1 cellular context compared by ENCODE assay signal in the genomic region with DNA sequence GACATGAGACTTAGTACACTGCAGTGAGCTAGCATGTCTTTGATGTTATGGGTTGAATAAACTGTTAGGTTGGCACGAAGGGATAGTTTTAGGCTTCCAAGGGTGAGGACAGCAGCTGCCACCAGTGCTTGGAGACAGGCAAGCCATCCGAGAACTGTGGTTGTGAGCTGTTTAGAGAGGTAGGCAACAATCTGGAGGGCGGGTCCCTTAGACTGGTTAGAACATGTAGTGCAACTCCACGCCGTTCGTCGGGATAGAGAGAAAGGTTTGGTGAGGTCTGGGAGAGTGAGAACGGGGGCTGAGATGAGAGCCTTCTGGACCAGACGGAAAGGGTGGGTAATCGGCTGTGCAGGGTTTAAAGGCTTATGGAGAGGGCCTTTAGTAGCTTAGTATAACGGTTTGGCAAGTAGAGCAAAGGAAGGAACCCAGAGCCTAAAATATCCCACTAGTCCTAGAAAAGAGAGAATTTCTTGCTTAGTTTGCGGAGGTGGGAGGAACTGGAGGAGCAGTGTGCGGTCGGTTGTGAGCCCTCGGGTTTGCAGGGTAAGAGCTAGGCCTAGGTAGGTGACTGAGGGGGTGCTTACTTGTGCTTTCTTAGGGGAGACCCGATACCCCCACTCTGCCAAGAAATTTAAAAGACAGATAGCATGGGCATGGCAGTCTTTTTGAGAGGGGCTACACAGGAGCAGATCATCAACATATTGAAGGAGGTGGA.
TF ChIP-seq lines count a peak whose summit lies in the region.

No MANE protein-coding gene starts in this region.

TF ChIP-seq in K562, 482 proteins besides CTCF, POLR2A, EP300 and RAD21 (continued from another document):
- TF ChIP-seq, protein P1, sequence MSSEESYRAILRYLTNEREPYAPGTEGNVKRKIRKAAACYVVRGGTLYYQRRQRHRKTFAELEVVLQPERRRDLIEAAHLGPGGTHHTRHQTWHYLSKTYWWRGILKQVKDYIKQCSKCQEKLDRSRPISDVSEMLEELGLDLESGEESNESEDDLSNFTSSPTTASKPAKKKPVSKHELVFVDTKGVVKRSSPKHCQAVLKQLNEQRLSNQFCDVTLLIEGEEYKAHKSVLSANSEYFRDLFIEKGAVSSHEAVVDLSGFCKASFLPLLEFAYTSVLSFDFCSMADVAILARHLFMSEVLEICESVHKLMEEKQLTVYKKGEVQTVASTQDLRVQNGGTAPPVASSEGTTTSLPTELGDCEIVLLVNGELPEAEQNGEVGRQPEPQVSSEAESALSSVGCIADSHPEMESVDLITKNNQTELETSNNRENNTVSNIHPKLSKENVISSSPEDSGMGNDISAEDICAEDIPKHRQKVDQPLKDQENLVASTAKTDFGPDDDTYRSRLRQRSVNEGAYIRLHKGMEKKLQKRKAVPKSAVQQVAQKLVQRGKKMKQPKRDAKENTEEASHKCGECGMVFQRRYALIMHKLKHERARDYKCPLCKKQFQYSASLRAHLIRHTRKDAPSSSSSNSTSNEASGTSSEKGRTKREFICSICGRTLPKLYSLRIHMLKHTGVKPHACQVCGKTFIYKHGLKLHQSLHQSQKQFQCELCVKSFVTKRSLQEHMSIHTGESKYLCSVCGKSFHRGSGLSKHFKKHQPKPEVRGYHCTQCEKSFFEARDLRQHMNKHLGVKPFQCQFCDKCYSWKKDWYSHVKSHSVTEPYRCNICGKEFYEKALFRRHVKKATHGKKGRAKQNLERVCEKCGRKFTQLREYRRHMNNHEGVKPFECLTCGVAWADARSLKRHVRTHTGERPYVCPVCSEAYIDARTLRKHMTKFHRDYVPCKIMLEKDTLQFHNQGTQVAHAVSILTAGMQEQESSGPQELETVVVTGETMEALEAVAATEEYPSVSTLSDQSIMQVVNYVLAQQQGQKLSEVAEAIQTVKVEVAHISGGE (CRISPR knock-in tag; IDR thresholded peaks at IDR 0.05) = no peak
- TF ChIP-seq, protein P2, sequence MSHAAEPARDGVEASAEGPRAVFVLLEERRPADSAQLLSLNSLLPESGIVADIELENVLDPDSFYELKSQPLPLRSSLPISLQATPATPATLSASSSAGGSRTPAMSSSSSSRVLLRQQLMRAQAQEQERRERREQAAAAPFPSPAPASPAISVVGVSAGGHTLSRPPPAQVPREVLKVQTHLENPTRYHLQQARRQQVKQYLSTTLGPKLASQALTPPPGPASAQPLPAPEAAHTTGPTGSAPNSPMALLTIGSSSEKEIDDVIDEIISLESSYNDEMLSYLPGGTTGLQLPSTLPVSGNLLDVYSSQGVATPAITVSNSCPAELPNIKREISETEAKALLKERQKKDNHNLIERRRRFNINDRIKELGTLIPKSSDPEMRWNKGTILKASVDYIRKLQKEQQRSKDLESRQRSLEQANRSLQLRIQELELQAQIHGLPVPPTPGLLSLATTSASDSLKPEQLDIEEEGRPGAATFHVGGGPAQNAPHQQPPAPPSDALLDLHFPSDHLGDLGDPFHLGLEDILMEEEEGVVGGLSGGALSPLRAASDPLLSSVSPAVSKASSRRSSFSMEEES (CRISPR knock-in tag; IDR thresholded peaks at IDR 0.05) = no peak
- TF ChIP-seq BRD9 (IDR thresholded peaks at IDR 0.05; ENCODE audit: low read depth, partially characterized antibody) = no peak
- TF ChIP-seq, protein P3, sequence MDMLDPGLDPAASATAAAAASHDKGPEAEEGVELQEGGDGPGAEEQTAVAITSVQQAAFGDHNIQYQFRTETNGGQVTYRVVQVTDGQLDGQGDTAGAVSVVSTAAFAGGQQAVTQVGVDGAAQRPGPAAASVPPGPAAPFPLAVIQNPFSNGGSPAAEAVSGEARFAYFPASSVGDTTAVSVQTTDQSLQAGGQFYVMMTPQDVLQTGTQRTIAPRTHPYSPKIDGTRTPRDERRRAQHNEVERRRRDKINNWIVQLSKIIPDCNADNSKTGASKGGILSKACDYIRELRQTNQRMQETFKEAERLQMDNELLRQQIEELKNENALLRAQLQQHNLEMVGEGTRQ (CRISPR knock-in tag; IDR thresholded peaks at IDR 0.05) = no peak
- TF ChIP-seq, protein P4, sequence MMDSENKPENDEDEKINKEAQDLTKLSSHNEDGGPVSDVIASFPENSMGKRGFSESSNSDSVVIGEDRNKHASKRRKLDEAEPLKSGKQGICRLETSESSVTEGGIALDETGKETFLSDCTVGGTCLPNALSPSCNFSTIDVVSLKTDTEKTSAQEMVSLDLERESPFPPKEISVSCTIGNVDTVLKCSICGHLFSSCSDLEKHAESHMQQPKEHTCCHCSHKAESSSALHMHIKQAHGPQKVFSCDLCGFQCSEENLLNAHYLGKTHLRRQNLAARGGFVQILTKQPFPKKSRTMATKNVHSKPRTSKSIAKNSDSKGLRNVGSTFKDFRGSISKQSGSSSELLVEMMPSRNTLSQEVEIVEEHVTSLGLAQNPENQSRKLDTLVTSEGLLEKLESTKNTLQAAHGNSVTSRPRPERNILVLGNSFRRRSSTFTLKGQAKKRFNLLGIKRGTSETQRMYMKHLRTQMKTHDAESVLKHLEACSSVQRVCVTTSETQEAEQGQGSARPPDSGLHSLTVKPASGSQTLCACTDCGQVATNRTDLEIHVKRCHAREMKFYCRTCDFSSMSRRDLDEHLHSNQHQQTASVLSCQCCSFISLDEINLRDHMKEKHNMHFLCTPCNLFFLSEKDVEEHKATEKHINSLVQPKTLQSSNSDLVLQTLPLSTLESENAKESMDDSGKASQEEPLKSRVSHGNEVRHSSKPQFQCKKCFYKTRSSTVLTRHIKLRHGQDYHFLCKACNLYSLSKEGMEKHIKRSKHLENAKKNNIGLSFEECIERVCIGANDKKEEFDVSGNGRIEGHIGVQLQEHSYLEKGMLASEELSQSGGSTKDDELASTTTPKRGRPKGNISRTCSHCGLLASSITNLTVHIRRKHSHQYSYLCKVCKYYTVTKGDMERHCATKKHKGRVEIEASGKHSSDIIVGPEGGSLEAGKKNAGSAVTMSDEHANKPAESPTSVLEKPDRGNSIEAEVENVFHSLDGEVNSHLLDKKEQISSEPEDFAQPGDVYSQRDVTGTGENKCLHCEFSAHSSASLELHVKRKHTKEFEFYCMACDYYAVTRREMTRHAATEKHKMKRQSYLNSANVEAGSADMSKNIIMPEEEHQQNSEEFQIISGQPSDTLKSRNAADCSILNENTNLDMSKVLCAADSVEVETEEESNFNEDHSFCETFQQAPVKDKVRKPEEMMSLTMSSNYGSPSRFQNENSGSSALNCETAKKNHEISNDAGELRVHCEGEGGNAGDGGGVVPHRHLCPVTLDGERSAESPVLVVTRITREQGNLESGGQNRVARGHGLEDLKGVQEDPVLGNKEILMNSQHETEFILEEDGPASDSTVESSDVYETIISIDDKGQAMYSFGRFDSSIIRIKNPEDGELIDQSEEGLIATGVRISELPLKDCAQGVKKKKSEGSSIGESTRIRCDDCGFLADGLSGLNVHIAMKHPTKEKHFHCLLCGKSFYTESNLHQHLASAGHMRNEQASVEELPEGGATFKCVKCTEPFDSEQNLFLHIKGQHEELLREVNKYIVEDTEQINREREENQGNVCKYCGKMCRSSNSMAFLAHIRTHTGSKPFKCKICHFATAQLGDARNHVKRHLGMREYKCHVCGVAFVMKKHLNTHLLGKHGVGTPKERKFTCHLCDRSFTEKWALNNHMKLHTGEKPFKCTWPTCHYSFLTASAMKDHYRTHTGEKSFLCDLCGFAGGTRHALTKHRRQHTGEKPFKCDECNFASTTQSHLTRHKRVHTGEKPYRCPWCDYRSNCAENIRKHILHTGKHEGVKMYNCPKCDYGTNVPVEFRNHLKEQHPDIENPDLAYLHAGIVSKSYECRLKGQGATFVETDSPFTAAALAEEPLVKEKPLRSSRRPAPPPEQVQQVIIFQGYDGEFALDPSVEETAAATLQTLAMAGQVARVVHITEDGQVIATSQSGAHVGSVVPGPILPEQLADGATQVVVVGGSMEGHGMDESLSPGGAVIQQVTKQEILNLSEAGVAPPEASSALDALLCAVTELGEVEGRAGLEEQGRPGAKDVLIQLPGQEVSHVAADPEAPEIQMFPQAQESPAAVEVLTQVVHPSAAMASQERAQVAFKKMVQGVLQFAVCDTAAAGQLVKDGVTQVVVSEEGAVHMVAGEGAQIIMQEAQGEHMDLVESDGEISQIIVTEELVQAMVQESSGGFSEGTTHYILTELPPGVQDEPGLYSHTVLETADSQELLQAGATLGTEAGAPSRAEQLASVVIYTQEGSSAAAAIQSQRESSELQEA (IDR thresholded peaks at IDR 0.05; ENCODE audit: low read depth) = no peak
- no peak for TF ChIP-seq ZNF184 (CRISPR knock-in tag; IDR thresholded peaks at IDR 0.05)
- TF ChIP-seq PTBP1 (IDR thresholded peaks at IDR 0.05; ENCODE audit: low read depth, low read length) = no peak
- no peak for TF ChIP-seq NFE2 (IDR thresholded peaks at IDR 0.05; ENCODE audit: low read depth)
